Comparison of ENCODE assay signal across 8 cellular contexts in genomic region chrX:38664285-38664684, GRCh38.
DNase-seq lines count a peak whose midpoint lies in the region; ATAC-seq and TF ChIP-seq lines count a peak whose summit lies in the region.

No MANE protein-coding gene starts in this region.

- H3K36me3 ChIP-seq in OCI-LY3 (replicated peaks; ENCODE audit: low read depth, low read length) (no peaks in the 10 kb centered on the region), smooth muscle cell (ENCODE audit: low read depth) (no peaks in the 10 kb centered on the region)

- H3K79me2 ChIP-seq in H9 (ENCODE audit: insufficient read depth, low read length) (no peaks in the 10 kb centered on the region), OCI-LY3 (ENCODE audit: low read length) (no peaks in the 10 kb centered on the region), smooth muscle cell (ENCODE audit: low read depth) (no peaks in the 10 kb centered on the region)

- no CpG with 5 or more reads among the region's 5 CpGs for WGBS in H9 (ENCODE audit: extremely low coverage, insufficient read length, low lambda C conversion rate)
- 29% methylated on average over 5 of the region's 5 CpGs for WGBS in smooth muscle cell (ENCODE audit: low lambda C conversion rate)

- H3K4me3 ChIP-seq in OCI-LY3 (ENCODE audit: low read length) (no peak overlapping the region), fibroblast of mammary gland (ENCODE audit: control insufficient read depth, low read depth, low read length) (no peak overlapping the region), smooth muscle cell (no peak overlapping the region)

- H3K9ac ChIP-seq in H9 (ENCODE audit: extremely low read depth, insufficient read length, low read length) (no peak overlapping the region), OCI-LY3 (ENCODE audit: low read length) (no peak overlapping the region), smooth muscle cell (ENCODE audit: low read depth) (no peak overlapping the region)

- no peak overlapping the region for H2BK15ac ChIP-seq in H9 (ENCODE audit: low read depth, low read length)

- H2BK120ac ChIP-seq in H9 (ENCODE audit: low read depth, low read length, poor library complexity, severe bottlenecking) = no peak overlapping the region

- no peaks in the 10 kb centered on the region for H3F3A ChIP-seq in smooth muscle cell (ENCODE audit: low read depth)

- H2AK5ac ChIP-seq in H9 (ENCODE audit: insufficient read length, low read length) = no peak overlapping the region

- H2BK5ac ChIP-seq in H9 (ENCODE audit: insufficient read length, low read length) = no peak overlapping the region

- no peak overlapping the region for H3K4me2 ChIP-seq in H9 (ENCODE audit: insufficient read depth, insufficient read length, low read length)
- H3K4me2 ChIP-seq in OCI-LY3 (ENCODE audit: low read length) = no peak overlapping the region
- no peak overlapping the region for H3K4me2 ChIP-seq in smooth muscle cell

- in situ Hi-C loops in Caki2 (cut with HindIII; ENCODE audit: low pct_unique_long_range_greater_than_20kb, low sequenced_read_pairs) = no loop called here

- H3K4me3 Mint-ChIP-seq in H9 = no peak overlapping the region

- no peak overlapping the region for H3K18ac ChIP-seq in H9 (ENCODE audit: insufficient read length, low read depth, low read length)

- H3K4me1 Mint-ChIP-seq in H9 = no peaks in the 10 kb centered on the region

- H3K4me1 ChIP-seq in H9 (ENCODE audit: insufficient read depth, low read length) (no peaks in the 10 kb centered on the region), OCI-LY3 (ENCODE audit: low read length) (0 out of 2 replicates have a peak, but pooled peaks cover 2% of the 10 kb centered on the region), smooth muscle cell (ENCODE audit: low read depth) (no peaks in the 10 kb centered on the region)

- H3K23me2 ChIP-seq in H9 (ENCODE audit: insufficient read length, low read depth, low read length, poor library complexity, severe bottlenecking) = no peaks in the 10 kb centered on the region

- H4K91ac ChIP-seq in H9 (ENCODE audit: insufficient read length, low read depth, low read length) = no peak overlapping the region

- H3K27ac ChIP-seq in H9 (ENCODE audit: insufficient read length, low read depth, low read length) (no peak overlapping the region), OCI-LY3 (ENCODE audit: low read length) (no peak overlapping the region), smooth muscle cell (ENCODE audit: low read depth) (no peak overlapping the region)

- H4K20me1 ChIP-seq in H9 (ENCODE audit: control insufficient read depth, insufficient read depth, insufficient read length) (no peaks in the 10 kb centered on the region), OCI-LY3 (ENCODE audit: insufficient read depth, low read length) (no peaks in the 10 kb centered on the region), smooth muscle cell (ENCODE audit: low read depth) (no peaks in the 10 kb centered on the region)

- H4K5ac ChIP-seq in H9 (ENCODE audit: insufficient read length, low read depth, low read length) = no peak overlapping the region

- no peaks in the 10 kb centered on the region for H3K79me1 ChIP-seq in H9 (ENCODE audit: insufficient read depth, low read depth, low read length, poor library complexity, severe bottlenecking)

- peaks cover 57 to 63% of the 10 kb centered on the region in 2 experiments for H3K9me3 Mint-ChIP-seq in H9

- H3K14ac ChIP-seq in H9 (ENCODE audit: insufficient read depth, low read length) = no peak overlapping the region

- H3K27me3 Mint-ChIP-seq in H9 (ENCODE audit: low read depth) = no peaks in the 10 kb centered on the region

- no peak overlapping the region for H3K23ac ChIP-seq in H9 (ENCODE audit: insufficient read length, low read depth, low read length)

- H2BK12ac ChIP-seq in H9 (ENCODE audit: insufficient read length, low read depth, low read length) = no peak overlapping the region

- no peak overlapping the region for H4K8ac ChIP-seq in H9 (replicated peaks; ENCODE audit: insufficient read length, low read depth, low read length)

- no peak overlapping the region for H3K4ac ChIP-seq in H9 (ENCODE audit: low read depth, low read length)

- no peak overlapping the region for H3K27ac Mint-ChIP-seq in H9

- TF ChIP-seq CTCF in H9 (conservative IDR thresholded peaks at IDR 0.05) (peak; percentile 65), OCI-LY3 (IDR thresholded peaks at IDR 0.05; ENCODE audit: low read depth, low read length) (peak; percentile 50), fibroblast of mammary gland (conservative IDR thresholded peaks at IDR 0.05; ENCODE audit: control insufficient read depth, insufficient read depth, low read depth, low read length) (peak; percentile 51), smooth muscle cell (IDR thresholded peaks at IDR 0.05; ENCODE audit: borderline replicate concordance, insufficient read depth, poor library complexity, severe bottlenecking) (peak; percentile 51)

- H2BK20ac ChIP-seq in H9 (ENCODE audit: low read depth, low read length, poor library complexity, severe bottlenecking) = no peak overlapping the region

- H3T11ph ChIP-seq in H9 (ENCODE audit: low read length) = no peak overlapping the region

- H3K27me3 ChIP-seq in H9 (ENCODE audit: insufficient read depth, low read length) (no peaks in the 10 kb centered on the region), OCI-LY3 (ENCODE audit: low read depth, low read length) (no peaks in the 10 kb centered on the region), smooth muscle cell (ENCODE audit: low read depth) (no peaks in the 10 kb centered on the region)

- H3K36me3 Mint-ChIP-seq in H9 (ENCODE audit: insufficient read depth in 1 of 3, low read depth in 3 of 3) = no peaks in the 10 kb centered on the region; a peak in 2 of 7 replicates

- H2AFZ ChIP-seq in H9 (ENCODE audit: low read length) = no peak overlapping the region
- H2AFZ ChIP-seq in OCI-LY3 (ENCODE audit: low read depth, low read length) = peak overlapping the region; percentile 30; the same call in 1 of the 2 replicates
- H2AFZ ChIP-seq in smooth muscle cell (ENCODE audit: low read depth) = no peak overlapping the region

- H3K56ac ChIP-seq in H9 (ENCODE audit: insufficient read length, low read depth, low read length) = no peak overlapping the region

- H3K9me3 ChIP-seq in H9 (ENCODE audit: control insufficient read depth, low read depth, low read length) = no peaks in the 10 kb centered on the region
- H3K9me3 ChIP-seq in OCI-LY3 (ENCODE audit: insufficient read depth, low read length) = no peaks in the 10 kb centered on the region
- H3K9me3 ChIP-seq in smooth muscle cell (replicated peaks; ENCODE audit: low read depth) = no peaks in the 10 kb centered on the region

- DNase-seq in Caki2 (ENCODE audit: low read depth) = peak; percentile 18
- DNase-seq in H9 = no peak
- peak; percentile 59 for DNase-seq in fibroblast of mammary gland (ENCODE audit: low read depth)
- no peak for DNase-seq in smooth muscle cell (lab: John Stamatoyannopoulos, UW; ENCODE audit: unreplicated experiment)

- ATAC-seq in GM21381 (IDR thresholded peaks at IDR 0.05; ENCODE audit: unreplicated experiment) (no peak), HG02884 (IDR thresholded peaks at IDR 0.05; ENCODE audit: unreplicated experiment) (no peak), HG02678 (IDR thresholded peaks at IDR 0.05; ENCODE audit: unreplicated experiment) (no peak)

Comparison
In these comparisons a context has a peak if more than half of its experiments do, and no peak if none do; other contexts are left out.
1. DNase-seq: peak in Caki2 (single experiment) and fibroblast of mammary gland (single experiment); none in H9 (single experiment) and smooth muscle cell (single experiment).
2. Peak in every context shown above with its lines, with median percentiles within 50 percentile points of each other: CTCF ChIP-seq.